Comparison of ENCODE assay signal across 13 cellular contexts in the genomic region with DNA sequence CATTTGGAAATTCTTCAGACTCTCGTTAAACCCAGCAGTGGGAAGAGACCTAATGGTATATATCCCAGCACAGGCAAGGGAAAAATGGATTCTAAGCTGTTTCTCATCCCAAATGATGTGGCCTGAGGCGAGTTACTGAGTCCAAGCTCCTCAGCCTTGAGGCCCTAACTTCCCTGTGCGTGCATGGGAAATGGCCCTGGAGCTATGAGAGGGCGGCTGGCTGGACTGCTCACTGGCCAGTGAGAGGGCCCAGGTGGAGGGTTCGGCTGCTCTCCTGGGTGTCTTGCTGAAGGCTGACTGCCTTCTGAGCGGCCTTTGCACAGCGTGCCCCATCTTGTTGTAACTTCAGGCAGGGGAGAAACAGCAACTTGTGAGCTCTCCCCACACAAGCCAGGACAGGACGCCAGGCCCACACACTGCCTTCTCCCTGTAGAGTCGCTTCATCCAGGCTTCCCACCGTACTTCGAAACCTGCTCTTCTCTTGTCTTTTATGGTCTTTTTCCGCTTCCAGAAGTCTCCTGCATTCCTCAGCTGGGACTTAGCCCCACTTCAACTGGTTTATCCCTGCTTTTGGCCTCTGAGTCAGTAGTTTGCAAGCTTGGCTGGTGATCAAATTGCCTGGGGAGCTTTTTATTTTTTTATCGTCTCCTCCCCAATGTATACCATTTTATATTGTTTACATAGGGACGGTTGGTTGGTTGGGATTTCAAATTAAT. TPM values are rescaled to one million over a fixed set of nuclear protein-coding genes. Genes with fewer than 3 reads are reported as not detected.
A peak's percentile ranks its signal among the peaks of the same experiment; 100 is the strongest.
DNase-seq lines count a peak whose midpoint lies in the region; ATAC-seq and TF ChIP-seq lines count a peak whose summit lies in the region.
"Had no signal": no experiment of that assay in that cellular context is flagged by ENCODE, and none has a peak within 500 bp of the region (broad histone marks: within the 10 kb centered on the region; RNA-seq: fewer than 3 reads in every experiment).

No MANE protein-coding gene starts in this region.

- POLR2A ChIA-PET in IMR-90 (lab: Charles Lee; ENCODE audit: unreplicated experiment): no interaction called here
- POLR2A ChIA-PET in activated CD8-positive, alpha-beta T cell treated with anti-CD3 and anti-CD28 coated beads, Interleukin-2, amount 10 ng/mL, durations not matched to agents 7 days and 5 days (lab: Charles Lee): interaction anchor here (0.7 kb wide), 1 partner anchor 55 kb away, joined by 3 read pairs; no protein-coding TSS in a partner anchor
- POLR2A ChIA-PET in naive thymus-derived CD4-positive, alpha-beta T cell (lab: Charles Lee): no interaction called here

- H3K9me3 ChIP-seq in IMR-90 (ENCODE audit: control insufficient read depth, insufficient read depth, low read length) (no peaks in the 10 kb centered on the region), mesodermal cell (ENCODE audit: control insufficient read depth, low read length) (no peaks in the 10 kb centered on the region)
- H3K9me3 ChIP-seq in naive thymus-derived CD4-positive, alpha-beta T cell (ENCODE audit: control insufficient read depth in 2 of 3, low read length in 3 of 3): no peaks in the 10 kb centered on the region

- H4K8ac ChIP-seq in IMR-90 (ENCODE audit: low read depth in 2 of 2, low read length in 2 of 2): no peak overlapping the region

- no TSS peak for BruUV-seq in IMR-90 (replicated peaks; lab: Mats Ljungman, UMichigan)

- H3K9me1 ChIP-seq in IMR-90 (ENCODE audit: insufficient read depth, low read length): no peaks in the 10 kb centered on the region

- H3K27ac Mint-ChIP-seq in activated CD8-positive, alpha-beta T cell treated with anti-CD3 and anti-CD28 coated beads, Interleukin-2, amount 10 ng/mL, durations not matched to agents 7 days and 5 days: no peak overlapping the region
- H3K27ac Mint-ChIP-seq in naive thymus-derived CD4-positive, alpha-beta T cell: no peak overlapping the region
- H3K27ac Mint-ChIP-seq: CD8-positive, alpha-beta T cell had no signal

- no peak overlapping the region for H2BK15ac ChIP-seq in IMR-90 (ENCODE audit: low read depth, low read length)

- no peaks in the 10 kb centered on the region for H3K4me1 Mint-ChIP-seq in activated CD8-positive, alpha-beta T cell treated with anti-CD3 and anti-CD28 coated beads, Interleukin-2, amount 10 ng/mL, durations not matched to agents 7 days and 5 days (ENCODE audit: low read depth)
- no peaks in the 10 kb centered on the region for H3K4me1 Mint-ChIP-seq in naive thymus-derived CD4-positive, alpha-beta T cell

- no peak overlapping the region for H3K4me2 ChIP-seq in IMR-90 (ENCODE audit: low read depth, low read length)

- no peak overlapping the region for H2BK5ac ChIP-seq in IMR-90 (ENCODE audit: low read depth, low read length, poor library complexity, severe bottlenecking)

- DNase-seq in AG08396 (ENCODE audit: low spot score): peak; percentile 68
- DNase-seq in IMR-90: peak; percentile 50
- peak; percentile 64 for DNase-seq in choroid plexus epithelial cell (ENCODE audit: low read depth)
- DNase-seq in nucleus accumbens (lab: John Stamatoyannopoulos, UW): no peak
- no peak for DNase-seq in activated CD8-positive, alpha-beta T cell treated with anti-CD3 and anti-CD28 coated beads, Interleukin-2, amount 10 ng/mL, durations not matched to agents 7 days and 5 days
- DNase-seq in naive thymus-derived CD4-positive, alpha-beta T cell: no peak
- no peak for DNase-seq in globus pallidus (ENCODE audit: low spot score)
- DNase-seq: activated CD8-positive, alpha-beta memory T cell treated with anti-CD3 and anti-CD28 coated beads for 24 hours; CD8-positive, alpha-beta T cell; central memory CD4-positive, alpha-beta T cell; left ventricle myocardium superior; stimulated activated CD4-positive, alpha-beta T cell treated with anti-CD3 and anti-CD28 coated beads, Interleukin-4, amount 100 ng/mL, for 24 hours had no signal

- H3K4me3 Mint-ChIP-seq in activated CD8-positive, alpha-beta T cell treated with anti-CD3 and anti-CD28 coated beads, Interleukin-2, amount 10 ng/mL, durations not matched to agents 7 days and 5 days: no peak overlapping the region
- H3K4me3 Mint-ChIP-seq in naive thymus-derived CD4-positive, alpha-beta T cell: no peak overlapping the region
- H3K4me3 Mint-ChIP-seq: CD8-positive, alpha-beta T cell had no signal

- no peak overlapping the region for H2BK20ac ChIP-seq in IMR-90 (ENCODE audit: low read depth, low read length)

- TF ChIP-seq RAD21 in IMR-90 (IDR thresholded peaks at IDR 0.05; ENCODE audit: low read length): no peak

- no peaks in the 10 kb centered on the region for H3K79me1 ChIP-seq in IMR-90 (ENCODE audit: low read depth in 1 of 2, low read length in 2 of 2)

- H3K9me3 Mint-ChIP-seq in activated CD8-positive, alpha-beta T cell treated with anti-CD3 and anti-CD28 coated beads, Interleukin-2, amount 10 ng/mL, durations not matched to agents 7 days and 5 days (ENCODE audit: insufficient read depth): no peaks in the 10 kb centered on the region
- H3K9me3 Mint-ChIP-seq in naive thymus-derived CD4-positive, alpha-beta T cell: no peaks in the 10 kb centered on the region
- H3K9me3 Mint-ChIP-seq: CD8-positive, alpha-beta T cell had no signal

- ATAC-seq in IMR-90 (ENCODE audit: low read depth): peak; percentile 83
- ATAC-seq in activated CD8-positive, alpha-beta T cell treated with anti-CD3 and anti-CD28 coated beads, Interleukin-2, amount 10 ng/mL, durations not matched to agents 7 days and 5 days: no peak
- ATAC-seq in naive thymus-derived CD4-positive, alpha-beta T cell: no peak
- ATAC-seq: CD8-positive, alpha-beta T cell; left ventricle myocardium superior had no signal

- in situ Hi-C loops in IMR-90 (cut with MboI; ENCODE audit: low sequenced_read_pairs): no loop called here

- H3K27ac ChIP-seq in IMR-90 (ENCODE audit: insufficient read depth, low read length): no peak overlapping the region
- H3K27ac ChIP-seq in mesodermal cell (ENCODE audit: low read depth, low read length, severe bottlenecking): peak overlapping the region; percentile 75
- H3K27ac ChIP-seq in naive thymus-derived CD4-positive, alpha-beta T cell (ENCODE audit: low read depth, low read length): no peak overlapping the region

- TF ChIP-seq POLR2A in IMR-90 (IDR thresholded peaks at IDR 0.05; ENCODE audit: low read depth, low read length): no peak

- dilution Hi-C loops in IMR-90 (cut with HindIII; ENCODE audit: low sequenced_read_pairs, unreplicated experiment): no loop called here

- H2AFZ ChIP-seq in IMR-90 (replicated peaks; ENCODE audit: low read length, poor library complexity): peak overlapping the region; percentile 49

- no peaks in the 10 kb centered on the region for H3K36me3 Mint-ChIP-seq in activated CD8-positive, alpha-beta T cell treated with anti-CD3 and anti-CD28 coated beads, Interleukin-2, amount 10 ng/mL, durations not matched to agents 7 days and 5 days (ENCODE audit: low read depth)
- no peaks in the 10 kb centered on the region for H3K36me3 Mint-ChIP-seq in naive thymus-derived CD4-positive, alpha-beta T cell
- H3K36me3 Mint-ChIP-seq: CD8-positive, alpha-beta T cell had no signal

- no peak overlapping the region for H2BK120ac ChIP-seq in IMR-90 (ENCODE audit: low read depth, low read length)

- H4K91ac ChIP-seq in IMR-90 (ENCODE audit: insufficient read depth, low read depth, low read length): no peak overlapping the region

- H3K27me3 ChIP-seq in IMR-90 (ENCODE audit: control insufficient read depth, insufficient read depth, low read length): no peaks in the 10 kb centered on the region; the same call in 1 of the 2 replicates
- H3K27me3 ChIP-seq in naive thymus-derived CD4-positive, alpha-beta T cell (ENCODE audit: control insufficient read depth in 2 of 2, insufficient read depth in 2 of 2, low read length in 2 of 2): no peaks in the 10 kb centered on the region

- no peak overlapping the region for H2AK5ac ChIP-seq in IMR-90 (ENCODE audit: low read depth, low read length)

- no peak overlapping the region; the same call in 1 of the 2 replicates for H3K18ac ChIP-seq in IMR-90 (ENCODE audit: low read depth, low read length)

- TF ChIP-seq CTCF in IMR-90 (conservative IDR thresholded peaks at IDR 0.05; ENCODE audit: low read depth, low read length) (no peak), choroid plexus epithelial cell (conservative IDR thresholded peaks at IDR 0.05; ENCODE audit: low read depth, low read length) (no peak)

- peaks cover 4% of the 10 kb centered on the region; the same call in 1 of the 2 replicates for H3K4me1 ChIP-seq in IMR-90 (ENCODE audit: control insufficient read depth, insufficient read depth, low read length)
- H3K4me1 ChIP-seq in mesodermal cell (ENCODE audit: control insufficient read depth, insufficient read depth, low read length, poor library complexity, severe bottlenecking): peaks cover 10% of the 10 kb centered on the region
- H3K4me1 ChIP-seq in naive thymus-derived CD4-positive, alpha-beta T cell (ENCODE audit: control insufficient read depth in 2 of 2, insufficient read depth in 2 of 2, low read length in 2 of 2): no peaks in the 10 kb centered on the region

- H3K14ac ChIP-seq in IMR-90 (replicated peaks; ENCODE audit: low read depth, low read length): no peak overlapping the region

- H3K23ac ChIP-seq in IMR-90 (ENCODE audit: low read depth, low read length): no peak overlapping the region

- H4K20me1 ChIP-seq in IMR-90 (ENCODE audit: insufficient read depth, low read length): no peaks in the 10 kb centered on the region

- CTCF ChIA-PET in IMR-90 (lab: Yijun Ruan, JAX): interaction anchor here (1.3 kb wide), 1 partner anchor 10 kb away, joined by 6 read pairs; no protein-coding TSS in a partner anchor
- CTCF ChIA-PET in activated CD8-positive, alpha-beta T cell treated with anti-CD3 and anti-CD28 coated beads, Interleukin-2, amount 10 ng/mL, durations not matched to agents 7 days and 5 days (lab: Charles Lee): interaction anchor here (1.7 kb wide), 1 partner anchor 10 kb away, joined by 6 read pairs; no protein-coding TSS in a partner anchor
- CTCF ChIA-PET in naive thymus-derived CD4-positive, alpha-beta T cell (lab: Charles Lee): no interaction called here

- 30% methylated on average over 5 of the region's 14 CpGs; no CpG with 5 or more reads in 1 of the 2 experiments for WGBS in IMR-90 (ENCODE audit: extremely low coverage in 2 of 2, insufficient read length in 1 of 2), 2 experiments
- 80 to 87% methylated on average over 10 to 12 of the region's 14 CpGs for WGBS in mesodermal cell (ENCODE audit: insufficient coverage in 2 of 2), 2 experiments

- no peak overlapping the region for H3K4ac ChIP-seq in IMR-90 (ENCODE audit: low read depth, low read length)

- H3K4me3 ChIP-seq in IMR-90 (ENCODE audit: insufficient read depth, low read depth, low read length) (no peak overlapping the region), choroid plexus epithelial cell (ENCODE audit: low read depth, low read length) (no peak overlapping the region), mesodermal cell (ENCODE audit: extremely low read depth, insufficient read depth, low read length, poor library complexity, severe bottlenecking) (no peak overlapping the region)
- H3K4me3 ChIP-seq in naive thymus-derived CD4-positive, alpha-beta T cell (ENCODE audit: low read length): no peak overlapping the region

- no peak overlapping the region for H4K5ac ChIP-seq in IMR-90 (ENCODE audit: low read depth, low read length)

- intact Hi-C loops in IMR-90 (cut with micrococcal nuclease): no loop called here
- intact Hi-C loops in naive thymus-derived CD4-positive, alpha-beta T cell (cut with micrococcal nuclease): no loop called here

- H2AK9ac ChIP-seq in IMR-90 (replicated peaks; ENCODE audit: low read depth, low read length, poor library complexity): no peak overlapping the region

- no peaks in the 10 kb centered on the region for H3K36me3 ChIP-seq in IMR-90 (ENCODE audit: control insufficient read depth, insufficient read depth, low read length)
- H3K36me3 ChIP-seq in mesodermal cell (ENCODE audit: control insufficient read depth, insufficient read depth, low read length): no peaks in the 10 kb centered on the region
- H3K36me3 ChIP-seq in naive thymus-derived CD4-positive, alpha-beta T cell (ENCODE audit: control insufficient read depth in 2 of 3, insufficient read depth in 3 of 3, low read length in 3 of 3): no peaks in the 10 kb centered on the region

- H3K56ac ChIP-seq in IMR-90 (ENCODE audit: extremely low read depth, insufficient read depth, low read length): no peak overlapping the region

- H3K27me3 Mint-ChIP-seq in activated CD8-positive, alpha-beta T cell treated with anti-CD3 and anti-CD28 coated beads, Interleukin-2, amount 10 ng/mL, durations not matched to agents 7 days and 5 days (ENCODE audit: low read depth): peaks cover 29% of the 10 kb centered on the region
- peaks cover 0 to 20% (median 9%) of the 10 kb centered on the region in 5 donors for H3K27me3 Mint-ChIP-seq in naive thymus-derived CD4-positive, alpha-beta T cell

- no peak overlapping the region for H3K9ac ChIP-seq in IMR-90 (ENCODE audit: low read depth, low read length)

RNA-seq across cellular contexts. Expression of a gene that starts 13.3 kb away (rescaled TPM):
- not detected in 2 replicates for total RNA-seq in IMR-90 (2012; rRNA removed)
- polyA plus RNA-seq in IMR-90 (2012; rRNA removed): not detected in 2 replicates
- polyA plus RNA-seq in IMR-90 (2012; cell fraction: cytosol; rRNA removed): not detected in 2 replicates
- polyA plus RNA-seq in IMR-90 (2012; cell fraction: nucleus; rRNA removed; ENCODE audit: low replicate concordance): not detected in 2 replicates
- polyA plus RNA-seq in mesodermal cell (2013, experiment 1 of 2): 17.9 TPM
- polyA plus RNA-seq in mesodermal cell (2013, experiment 2 of 2): 25.0 TPM
- total RNA-seq in activated CD8-positive, alpha-beta T cell treated with anti-CD3 and anti-CD28 coated beads, Interleukin-2, amount 10 ng/mL, durations not matched to agents 7 days and 5 days: not detected
- under 1 TPM in 4 of 5 experiments, not detected in 1; 0.24 to 0.78 (median 0.43) TPM for total RNA-seq in naive thymus-derived CD4-positive, alpha-beta T cell
- polyA plus RNA-seq in naive thymus-derived CD4-positive, alpha-beta T cell: under 1 TPM in 1 of 2 donors, not detected in 1; 0.68 TPM

Comparison
In these comparisons a context has a peak if more than half of its experiments do, and no peak if none do; other contexts are left out.
1. DNase-seq: peak in AG08396 (single experiment), IMR-90 (single experiment) and choroid plexus epithelial cell (single experiment); none in nucleus accumbens (0 of 56), activated CD8-positive, alpha-beta T cell treated with anti-CD3 and anti-CD28 coated beads, Interleukin-2, amount 10 ng/mL, durations not matched to agents 7 days and 5 days (single experiment), naive thymus-derived CD4-positive, alpha-beta T cell (0 of 9) and globus pallidus (single experiment).